Comparison of ENCODE assay signal across 22 cellular contexts in genomic region chr7:64744680-64745079, GRCh38. TPM values are rescaled to one million over a fixed set of nuclear protein-coding genes. Genes with fewer than 3 reads are reported as not detected.
DNase-seq lines count a peak whose midpoint lies in the region; ATAC-seq and TF ChIP-seq lines count a peak whose summit lies in the region.
"Had no signal": no experiment of that assay in that cellular context is flagged by ENCODE, and none has a peak within 500 bp of the region (broad histone marks: within the 10 kb centered on the region; RNA-seq: fewer than 3 reads in every experiment).

No MANE protein-coding gene starts in this region.

- no peak for TF ChIP-seq EP300 in esophagus muscularis mucosa (IDR thresholded peaks at IDR 0.05)

- H3K4me1 ChIP-seq in adrenal gland (replicated peaks in 1 of 2) = peaks cover 7 to 9% of the 10 kb centered on the region in 2 donors
- no peaks in the 10 kb centered on the region for H3K4me1 ChIP-seq in esophagus muscularis mucosa
- H3K4me1 ChIP-seq: A549, BE2C, SJSA1 had no signal

- TF ChIP-seq POLR2A in adrenal gland (IDR thresholded peaks at IDR 0.05) (no peak), esophagus muscularis mucosa (IDR thresholded peaks at IDR 0.05; ENCODE audit: low read depth) (no peak)

- no peak overlapping the region for H3K4me3 ChIP-seq in adrenal gland
- no peak overlapping the region for H3K4me3 ChIP-seq in esophagus muscularis mucosa
- H3K4me3 ChIP-seq: A549, SJSA1 had no signal

- no peaks in the 10 kb centered on the region for H3K9me3 ChIP-seq in adrenal gland (replicated peaks in 1 of 3)
- H3K9me3 ChIP-seq in esophagus muscularis mucosa = no peaks in the 10 kb centered on the region
- H3K9me3 ChIP-seq: BE2C, SJSA1 had no signal

- ATAC-seq in HG03097 (IDR thresholded peaks at IDR 0.05; ENCODE audit: low FRiP score, unreplicated experiment) = no peak
- ATAC-seq: A549, HCT116 had no signal

- H3K27ac ChIP-seq in 22Rv1 (peak overlapping the region; percentile 19; the same call in 1 of the 2 replicates), adrenal gland (peak overlapping the region in 2 of 5 donors; percentile 29 to 43), esophagus muscularis mucosa (replicated peaks in 1 of 4) (no peak overlapping the region)
- H3K27ac ChIP-seq: A549, SJSA1 had no signal

- WGBS in adrenal gland, 4 donors = 31 to 40% (median 38%) methylated on average over 4 of the region's 4 CpGs
- 89% methylated on average over 4 of the region's 4 CpGs for WGBS in esophagus muscularis mucosa

- TF ChIP-seq CTCF in 22Rv1 (IDR thresholded peaks at IDR 0.05) (no peak), adrenal gland (IDR thresholded peaks at IDR 0.05) (no peak), esophagus muscularis mucosa (IDR thresholded peaks at IDR 0.05) (no peak)

- intact Hi-C loops in adrenal gland (cut with DNase I) = no loop called here
- intact Hi-C loops in esophagus muscularis mucosa (cut with DNase I) = no loop called here

- DNase-seq in H4 (ENCODE audit: low spot score) = peak; percentile 42
- DNase-seq in adrenal gland = peak in 6 of 7 donors; percentile 17 to 60 (median 36)
- DNase-seq in iris pigment epithelial cell (ENCODE audit: low read depth) = peak; percentile 28
- no peak for DNase-seq in NCI-H2196 (lab: John Stamatoyannopoulos, UW; ENCODE audit: unreplicated experiment)
- no peak for DNase-seq in esophagus muscularis mucosa (ENCODE audit: extremely low spot score)
- no peak for DNase-seq in DMS153 treated with DMSO at 0.1 percent for 48 hours (lab: John Stamatoyannopoulos, UW; ENCODE audit: unreplicated experiment)
- DNase-seq: BE2C; CD4-positive, CD25-positive, alpha-beta regulatory T cell; GOT3; Kasumi-1; NCI-H1092 treated with DMSO at 0.1 percent for 48 hours; NCI-H1436 treated with DMSO at 0.1 percent for 48 hours; NCI-H1930; NCI-H2227 treated with DMSO at 0.1 percent for 48 hours; NCI-H510A; NCI-H748 treated with DMSO at 0.1 percent for 48 hours; NK-92 treated with Interleukin-12 subunit alpha and Interleukin-12 subunit beta, amount 100 ng/mL, for 24 hours had no signal

- no peaks in the 10 kb centered on the region for H3K36me3 ChIP-seq in adrenal gland (replicated peaks in 1 of 2)
- H3K36me3 ChIP-seq in esophagus muscularis mucosa = no peaks in the 10 kb centered on the region
- H3K36me3 ChIP-seq: BE2C, SJSA1 had no signal

- H3K27me3 ChIP-seq in adrenal gland (no peaks in the 10 kb centered on the region), esophagus muscularis mucosa (no peaks in the 10 kb centered on the region)
- H3K27me3 ChIP-seq: BE2C, SJSA1 had no signal

RNA-seq across cellular contexts. Expression of gene ZNF138, which starts 49.5 kb away (rescaled TPM):
- total RNA-seq in H4 (2014; rRNA removed; shearing (Covaris generic)) = 5.9 and 6.3 TPM in 2 replicates
- total RNA-seq in adrenal gland = 10 to 100 TPM in 5 of 8 donors, 1 to 10 TPM in 3; 6.1 to 29.3 (median 14.7) TPM
- 10 to 100 TPM; 10.9 to 23.5 (median 12.0) TPM for polyA plus RNA-seq in adrenal gland
- 1 to 10 TPM; 3.5 to 10.0 (median 5.2) TPM for total RNA-seq in esophagus muscularis mucosa

Comparison
In these comparisons a context has a peak if more than half of its experiments do, and no peak if none do; other contexts are left out.
1. DNase-seq: peak in H4 (single experiment), adrenal gland (6 of 7) and iris pigment epithelial cell (single experiment); none in NCI-H2196 (single experiment), esophagus muscularis mucosa (single experiment) and DMS153 treated with DMSO at 0.1 percent for 48 hours (single experiment).